ENCODE assay signal across 7 cellular contexts in the genomic region with DNA sequence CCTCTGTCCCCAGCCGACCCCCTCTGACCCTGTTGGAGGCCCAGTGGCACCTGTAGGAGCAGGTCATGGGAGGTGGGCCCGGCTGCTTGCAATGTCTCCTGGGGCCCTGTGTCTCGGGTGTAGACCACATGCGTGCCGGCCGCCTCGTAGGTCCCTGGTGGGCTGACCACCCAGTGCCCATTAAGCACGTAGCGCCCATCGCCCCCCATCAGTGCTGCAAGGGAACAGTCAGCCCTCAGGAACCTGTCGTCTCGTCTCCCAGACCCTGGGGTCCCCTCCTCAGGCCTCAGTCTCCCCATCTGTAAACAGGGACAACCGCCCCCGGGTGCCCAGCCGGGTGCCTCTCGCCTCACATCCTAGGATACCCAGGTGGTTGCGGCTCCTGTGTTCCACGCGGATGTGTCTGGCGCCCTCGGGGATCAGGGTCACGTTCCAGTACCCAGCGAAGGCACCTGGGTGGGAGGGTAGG. TPM values are rescaled to one million over a fixed set of nuclear protein-coding genes. Genes with fewer than 3 reads are reported as not detected.
DNase-seq lines count a peak whose midpoint lies in the region; TF ChIP-seq lines count a peak whose summit lies in the region.
"Had no signal": no experiment of that assay in that cellular context is flagged by ENCODE, and none has a peak within 500 bp of the region (broad histone marks: within the 10 kb centered on the region; RNA-seq: fewer than 3 reads in every experiment).

No MANE protein-coding gene starts in this region.

- peaks cover 4% of the 10 kb centered on the region for H3K79me1 ChIP-seq in mesenchymal stem cell (replicated peaks; ENCODE audit: low read length, poor library complexity, severe bottlenecking)

- TF ChIP-seq CTCF in AG10803 (conservative IDR thresholded peaks at IDR 0.05; ENCODE audit: low read length) (no peak), VCaP (conservative IDR thresholded peaks at IDR 0.05) (no peak)

- peak overlapping the region; percentile 78 for H3K9ac ChIP-seq in mesenchymal stem cell (ENCODE audit: low read length)

- H2BK5ac ChIP-seq in mesenchymal stem cell (ENCODE audit: low read depth, low read length, poor library complexity, severe bottlenecking): no peak overlapping the region

- peak overlapping the region; percentile 77 for H4K91ac ChIP-seq in mesenchymal stem cell (ENCODE audit: low read length)

- no peaks in the 10 kb centered on the region for H3K9me3 ChIP-seq in mesenchymal stem cell (ENCODE audit: control insufficient read depth, low read length)
- H3K9me3 ChIP-seq: mucosa of descending colon had no signal

- DNase-seq in AG10803 (ENCODE audit: low read depth) (no peak), mesenchymal stem cell (no peak), NCI-H1092 (lab: John Stamatoyannopoulos, UW) (no peak), erythroblast (lab: John Stamatoyannopoulos, UW) (no peak)
- DNase-seq in activated CD8-positive, alpha-beta memory T cell treated with anti-CD3 and anti-CD28 coated beads, Interleukin-2, amount 50 U/mL, for 4 hours: no peak

- peaks cover 26% of the 10 kb centered on the region for H3K4me1 ChIP-seq in mesenchymal stem cell (ENCODE audit: control insufficient read depth, insufficient read depth, low read depth, low read length)

- 90% methylated on average over 23 of the region's 23 CpGs for WGBS in mesenchymal stem cell

- H2BK120ac ChIP-seq in mesenchymal stem cell (ENCODE audit: low read depth, low read length): peak overlapping the region; percentile 45

- peak overlapping the region; percentile 28 for H3K4me3 ChIP-seq in AG10803 (ENCODE audit: low read length)
- peak overlapping the region; percentile 20 to 72 for H3K4me3 ChIP-seq in mesenchymal stem cell (ENCODE audit: insufficient read depth in 1 of 2, low read depth in 1 of 2, low read length in 2 of 2)

- H2BK15ac ChIP-seq in mesenchymal stem cell (ENCODE audit: low read depth, poor library complexity, severe bottlenecking): no peak overlapping the region

- peak overlapping the region; percentile 30 to 71 for H3K4ac ChIP-seq in mesenchymal stem cell (ENCODE audit: low read depth in 1 of 2, low read length in 2 of 2)

- no peak overlapping the region for H3K18ac ChIP-seq in mesenchymal stem cell (ENCODE audit: low read depth in 1 of 2, low read length in 2 of 2)

- peak overlapping the region; percentile 72 for H4K8ac ChIP-seq in mesenchymal stem cell (ENCODE audit: low read length)

- peak overlapping the region; percentile 37 for H3K4me2 ChIP-seq in mesenchymal stem cell (ENCODE audit: low read length, poor library complexity, severe bottlenecking)

- H3K23ac ChIP-seq in mesenchymal stem cell (ENCODE audit: low read length in 2 of 2): no peak overlapping the region

- peak overlapping the region; percentile 42 for H2AK5ac ChIP-seq in mesenchymal stem cell (ENCODE audit: low read length, severe bottlenecking)

- peak overlapping the region; percentile 75 for H3K27ac ChIP-seq in VCaP
- no peak overlapping the region for H3K27ac ChIP-seq in mesenchymal stem cell (ENCODE audit: low read length, poor library complexity, severe bottlenecking)

- peaks cover 16 to 51% of the 10 kb centered on the region in 2 experiments for H3K27me3 ChIP-seq in mesenchymal stem cell (ENCODE audit: control insufficient read depth in 1 of 2, insufficient read depth in 1 of 2, low read length in 2 of 2)

- H2AFZ ChIP-seq in mesenchymal stem cell (ENCODE audit: low read depth, low read length): peak overlapping the region; percentile 14

- no peak overlapping the region for H3K14ac ChIP-seq in mesenchymal stem cell (ENCODE audit: low read length in 2 of 2)

- H2BK12ac ChIP-seq in mesenchymal stem cell (ENCODE audit: low read length in 2 of 2): peak overlapping the region; percentile 38 to 79

- peaks cover 0 to 15% of the 10 kb centered on the region in 2 experiments for H3K36me3 ChIP-seq in mesenchymal stem cell (ENCODE audit: control insufficient read depth in 1 of 2, insufficient read depth in 2 of 2, low read depth in 1 of 2, low read length in 2 of 2)

- TF ChIP-seq POLR2A in erythroblast (IDR thresholded peaks at IDR 0.05; ENCODE audit: low read length): no peak

RNA-seq across cellular contexts. Expression of gene ADAMTSL5, which starts 5.6 kb away (rescaled TPM):
- 10.8 TPM for polyA plus RNA-seq in mesenchymal stem cell (2013, experiment 1 of 2)
- 8.4 TPM for polyA plus RNA-seq in mesenchymal stem cell (2013, experiment 2 of 2)

RNA-seq across cellular contexts. Expression of gene REEP6, which starts 16.2 kb away (rescaled TPM):
- polyA plus RNA-seq in mesenchymal stem cell (2013, experiment 1 of 2): 3.1 TPM
- polyA plus RNA-seq in mesenchymal stem cell (2013, experiment 2 of 2): 3.7 TPM

RNA-seq across cellular contexts. Expression of gene PLK5, which starts 16.7 kb away (rescaled TPM):
- polyA plus RNA-seq in mesenchymal stem cell (2013, experiment 1 of 2): not detected
- polyA plus RNA-seq in mesenchymal stem cell (2013, experiment 2 of 2): not detected

RNA-seq across cellular contexts. Expression of gene PCSK4, which starts 17.1 kb away (rescaled TPM):
- 2.0 TPM for polyA plus RNA-seq in mesenchymal stem cell (2013, experiment 1 of 2)
- 1.4 TPM for polyA plus RNA-seq in mesenchymal stem cell (2013, experiment 2 of 2)

RNA-seq across cellular contexts. Expression of gene C19orf25, which starts 28.2 kb away (rescaled TPM):
- polyA plus RNA-seq in mesenchymal stem cell (2013, experiment 1 of 2): 19.7 TPM
- 19.4 TPM for polyA plus RNA-seq in mesenchymal stem cell (2013, experiment 2 of 2)
